Comparison of ENCODE assay signal across 31 cellular contexts in genomic region chr22:17332109-17332508, GRCh38. TPM values are rescaled to one million over a fixed set of nuclear protein-coding genes. Genes with fewer than 3 reads are reported as not detected.
"Had no signal": no experiment of that assay in that cellular context is flagged by ENCODE, and none has a peak within 500 bp of the region (broad histone marks: within the 10 kb centered on the region; RNA-seq: fewer than 3 reads in every experiment).

No MANE protein-coding gene starts in this region.

- H3K36me3 Mint-ChIP-seq: activated CD4-positive, alpha-beta memory T cell treated with anti-CD3 and anti-CD28 coated beads for 36 hours; activated naive CD8-positive, alpha-beta T cell treated with anti-CD3 and anti-CD28 coated beads for 36 hours had no signal

- H3K36me3 ChIP-seq: brain microvascular endothelial cell, SJCRH30 had no signal

- H3K4me3 Mint-ChIP-seq: activated B cell treated with CpG ODN at 0.5 μM for 24 hours; activated CD4-positive, alpha-beta memory T cell treated with anti-CD3 and anti-CD28 coated beads for 36 hours; activated naive CD4-positive, alpha-beta T cell treated with anti-CD3 and anti-CD28 coated beads for 36 hours; activated naive CD8-positive, alpha-beta T cell treated with anti-CD3 and anti-CD28 coated beads for 36 hours; activated T-cell treated with anti-CD3 and anti-CD28 coated beads, Interleukin-2, amount 50 U/mL, for 4 hours; activated T-helper 1 cell treated with anti-CD3 and anti-CD28 coated beads, Interleukin-12 subunit alpha, Interleukin-12 subunit beta, Interleukin-2, Interleukin-4 antibody, amounts not matched to agents 30 ng/mL and 10 ng/mL and 1 ng/mL, durations not matched to agents 14 hours and 24 hours and 36 hours; T-helper 1 cell treated with Interleukin-12 subunit alpha and Interleukin-12 subunit beta and Interleukin-4 antibody, amounts not matched to agents 30 μg/mL and 1 μg/mL, for 36 hours; T-helper 2 cell treated with Interferon-gamma antibody and Interleukin-4, amounts not matched to agents 5 μg/mL and 100 μg/mL, for 36 hours had no signal

- H3K4me1 Mint-ChIP-seq: activated naive CD8-positive, alpha-beta T cell treated with anti-CD3 and anti-CD28 coated beads for 36 hours had no signal

- H3K4me3 ChIP-seq: SJCRH30, SK-N-MC had no signal

- H3K9me3 ChIP-seq: SJCRH30 had no signal

- H3K9me3 Mint-ChIP-seq: activated B cell treated with CpG ODN at 0.5 μM for 24 hours; activated CD4-positive, alpha-beta memory T cell treated with anti-CD3 and anti-CD28 coated beads for 36 hours; activated naive CD4-positive, alpha-beta T cell treated with anti-CD3 and anti-CD28 coated beads for 36 hours; activated naive CD8-positive, alpha-beta T cell treated with anti-CD3 and anti-CD28 coated beads for 36 hours; activated T-cell treated with anti-CD3 and anti-CD28 coated beads, Interleukin-2, amount 50 U/mL, for 4 hours; activated T-helper 1 cell treated with anti-CD3 and anti-CD28 coated beads, Interleukin-12 subunit alpha, Interleukin-12 subunit beta, Interleukin-2, Interleukin-4 antibody, amounts not matched to agents 30 ng/mL and 10 ng/mL and 1 ng/mL, durations not matched to agents 14 hours and 24 hours and 36 hours; T-helper 1 cell treated with Interleukin-12 subunit alpha and Interleukin-12 subunit beta and Interleukin-4 antibody, amounts not matched to agents 30 μg/mL and 1 μg/mL, for 36 hours; T-helper 2 cell treated with Interferon-gamma antibody and Interleukin-4, amounts not matched to agents 5 μg/mL and 100 μg/mL, for 36 hours had no signal

- H3K27me3 Mint-ChIP-seq: activated CD4-positive, alpha-beta memory T cell treated with anti-CD3 and anti-CD28 coated beads for 36 hours; activated naive CD8-positive, alpha-beta T cell treated with anti-CD3 and anti-CD28 coated beads for 36 hours had no signal

- ATAC-seq: activated T-cell treated with anti-CD3 and anti-CD28 coated beads, Interleukin-2, amount 50 U/mL, for 4 hours; Panc1 had no signal

- H3K27ac ChIP-seq: brain microvascular endothelial cell, SJCRH30, SK-N-MC had no signal

- H3K27ac Mint-ChIP-seq: activated B cell treated with CpG ODN at 0.5 μM for 24 hours; activated CD4-positive, alpha-beta memory T cell treated with anti-CD3 and anti-CD28 coated beads for 36 hours; activated naive CD4-positive, alpha-beta T cell treated with anti-CD3 and anti-CD28 coated beads for 36 hours; activated naive CD8-positive, alpha-beta T cell treated with anti-CD3 and anti-CD28 coated beads for 36 hours; activated T-helper 1 cell treated with anti-CD3 and anti-CD28 coated beads, Interleukin-12 subunit alpha, Interleukin-12 subunit beta, Interleukin-2, Interleukin-4 antibody, amounts not matched to agents 30 ng/mL and 10 ng/mL and 1 ng/mL, durations not matched to agents 14 hours and 24 hours and 36 hours; T-helper 1 cell treated with Interleukin-12 subunit alpha and Interleukin-12 subunit beta and Interleukin-4 antibody, amounts not matched to agents 30 μg/mL and 1 μg/mL, for 36 hours; T-helper 2 cell treated with Interferon-gamma antibody and Interleukin-4, amounts not matched to agents 5 μg/mL and 100 μg/mL, for 36 hours had no signal

- H3K27me3 ChIP-seq: brain microvascular endothelial cell, SJCRH30 had no signal

- DNase-seq: activated B cell treated with CpG ODN at 0.5 μM for 24 hours; activated CD4-positive, alpha-beta memory T cell treated with anti-CD3 and anti-CD28 coated beads for 36 hours; activated CD4-positive, alpha-beta T cell treated with anti-CD3 and anti-CD28 coated beads for 4 hours; activated CD4-positive, alpha-beta T cell treated with anti-CD3 and anti-CD28 coated beads, Interleukin-2, amount 50 U/mL, for 1 hour; activated CD4-positive, CD25-positive, alpha-beta regulatory T cell treated with anti-CD3 and anti-CD28 coated beads, Interleukin-2, amount 50 U/mL, for 72 hours; activated CD8-positive, alpha-beta memory T cell treated with anti-CD3 and anti-CD28 coated beads, Interleukin-2, amount 50 U/mL, for 4 hours; activated gamma-delta T cell treated with Interleukin-2 at 50 U/mL for 16 hours; activated naive CD4-positive, alpha-beta T cell treated with anti-CD3 and anti-CD28 coated beads for 36 hours; activated naive CD8-positive, alpha-beta T cell treated with anti-CD3 and anti-CD28 coated beads for 36 hours; activated T-cell treated with anti-CD3 and anti-CD28 coated beads for 4 hours; activated T-cell treated with anti-CD3 and anti-CD28 coated beads, Interleukin-2, amount 50 U/mL, for 4 hours; amniotic stem cell; aorta; brain microvascular endothelial cell; central memory CD4-positive, alpha-beta T cell; Kasumi-1; MM.1S; MV-4-11; NCI-H1092; NCI-H1436 treated with DMSO at 0.1 percent for 48 hours; NCI-H1694 treated with DMSO at 0.1 percent for 48 hours; NCI-H2029; NCI-H345; NCI-H524 treated with DMSO at 0.1 percent for 48 hours; SHP77; SJCRH30 had no signal

RNA-seq across cellular contexts. Expression of gene CECR2, which starts 37.2 kb away (rescaled TPM):
- total RNA-seq: activated CD4-positive, alpha-beta memory T cell treated with anti-CD3 and anti-CD28 coated beads for 36 hours had no signal
